Comparison of ENCODE assay signal across 16 cellular contexts in genomic region chr9:16866542-16866941, GRCh38. TPM values are rescaled to one million over a fixed set of nuclear protein-coding genes. Genes with fewer than 3 reads are reported as not detected.
A peak's percentile ranks its signal among the peaks of the same experiment; 100 is the strongest.
DNase-seq lines count a peak whose midpoint lies in the region; ATAC-seq and TF ChIP-seq lines count a peak whose summit lies in the region.
"Had no signal": no experiment of that assay in that cellular context is flagged by ENCODE, and none has a peak within 500 bp of the region (broad histone marks: within the 10 kb centered on the region; RNA-seq: fewer than 3 reads in every experiment).

No MANE protein-coding gene starts in this region.

- 63 to 69% methylated on average over 1 of the region's 1 CpG for WGBS in transverse colon (ENCODE audit: low coverage in 1 of 2), 2 donors
- 71 to 78% methylated on average over 1 of the region's 1 CpG for WGBS in upper lobe of left lung, 2 donors

- H3K4me1 ChIP-seq in muscle layer of colon (ENCODE audit: insufficient read depth, low read length) (peaks cover 30% of the 10 kb centered on the region), transverse colon (peaks cover 3 to 24% (median 8%) of the 10 kb centered on the region in 4 donors), upper lobe of left lung (peaks cover 7 to 18% (median 10%) of the 10 kb centered on the region in 4 donors)

- H3K4me3 Mint-ChIP-seq in activated CD4-positive, alpha-beta memory T cell treated with anti-CD3 and anti-CD28 coated beads, Interleukin-2, amount 10 ng/mL, durations not matched to agents 7 days and 5 days: no peak overlapping the region
- H3K4me3 Mint-ChIP-seq: T-helper 2 cell treated with Interferon-gamma antibody and Interleukin-4, amounts not matched to agents 5 μg/mL and 100 μg/mL, for 36 hours had no signal

- DNase-seq in NCI-H2227 treated with DMSO at 0.1 percent for 48 hours (lab: John Stamatoyannopoulos, UW) (peak; percentile 17), NCI-H2227 (lab: John Stamatoyannopoulos, UW; ENCODE audit: unreplicated experiment) (no peak), cardiac fibroblast (ENCODE audit: low read depth in 2 of 2) (peak; percentile 37 to 72), transverse colon (no peak), upper lobe of left lung (no peak)
- no peak for DNase-seq in activated naive CD4-positive, alpha-beta T cell treated with Interleukin-2 at 50 U/mL for 16 hours
- no peak for DNase-seq in activated CD4-positive, alpha-beta memory T cell treated with anti-CD3 and anti-CD28 coated beads, Interleukin-2, amount 10 ng/mL, durations not matched to agents 7 days and 5 days
- DNase-seq: activated CD4-positive, alpha-beta T cell treated with anti-CD3 and anti-CD28 coated beads, Interleukin-2, amount 50 U/mL, for 1 hour; effector memory CD4-positive, alpha-beta T cell; head of caudate nucleus; NCI-H1417; NCI-H748 treated with DMSO at 0.1 percent for 48 hours had no signal

- H3K27me3 ChIP-seq in muscle layer of colon (ENCODE audit: control insufficient read depth in 1 of 2, insufficient read depth in 2 of 2, low read length in 2 of 2) (no peaks in the 10 kb centered on the region), transverse colon (peaks cover 33% of the 10 kb centered on the region), upper lobe of left lung (peaks cover 0 to 6% (median 0%) of the 10 kb centered on the region in 4 donors)
- H3K27me3 ChIP-seq: suprapubic skin had no signal

- H3K9me3 Mint-ChIP-seq in activated CD4-positive, alpha-beta memory T cell treated with anti-CD3 and anti-CD28 coated beads, Interleukin-2, amount 10 ng/mL, durations not matched to agents 7 days and 5 days: peaks cover under 1% of the 10 kb centered on the region
- H3K9me3 Mint-ChIP-seq: T-helper 2 cell treated with Interferon-gamma antibody and Interleukin-4, amounts not matched to agents 5 μg/mL and 100 μg/mL, for 36 hours had no signal

- ATAC-seq in upper lobe of left lung (ENCODE audit: low FRiP score in 2 of 2): no peak

- TF ChIP-seq EP300 in transverse colon (IDR thresholded peaks at IDR 0.05; ENCODE audit: low read depth) (no peak), upper lobe of left lung (IDR thresholded peaks at IDR 0.05) (no peak)

- H3K9me3 ChIP-seq in muscle layer of colon (ENCODE audit: low read length) (no peaks in the 10 kb centered on the region), transverse colon (no peaks in the 10 kb centered on the region), upper lobe of left lung (no peaks in the 10 kb centered on the region)
- H3K9me3 ChIP-seq: suprapubic skin had no signal

- POLR2A ChIA-PET in activated CD4-positive, alpha-beta memory T cell treated with anti-CD3 and anti-CD28 coated beads, Interleukin-2, amount 10 ng/mL, durations not matched to agents 7 days and 5 days (lab: Charles Lee): no interaction called here

- no peak for TF ChIP-seq CTCF in cardiac fibroblast (IDR thresholded peaks at IDR 0.05; ENCODE audit: low read depth, low read length)
- TF ChIP-seq CTCF in transverse colon (IDR thresholded peaks at IDR 0.05): no peak
- no peak for TF ChIP-seq CTCF in upper lobe of left lung (IDR thresholded peaks at IDR 0.05)

- H3K27me3 Mint-ChIP-seq in activated CD4-positive, alpha-beta memory T cell treated with anti-CD3 and anti-CD28 coated beads, Interleukin-2, amount 10 ng/mL, durations not matched to agents 7 days and 5 days: peaks cover 22% of the 10 kb centered on the region

- intact Hi-C loops in transverse colon (cut with DNase I; ENCODE audit: low total_unique reads): loop anchor here (10.0 kb wide), 1 partner anchor 142 kb away; no protein-coding TSS in a partner anchor

- H3K4me1 Mint-ChIP-seq in activated CD4-positive, alpha-beta memory T cell treated with anti-CD3 and anti-CD28 coated beads, Interleukin-2, amount 10 ng/mL, durations not matched to agents 7 days and 5 days: no peaks in the 10 kb centered on the region

- H3K36me3 ChIP-seq in muscle layer of colon (ENCODE audit: insufficient read depth, low read length): no peaks in the 10 kb centered on the region
- H3K36me3 ChIP-seq in transverse colon: no peaks in the 10 kb centered on the region
- H3K36me3 ChIP-seq in upper lobe of left lung: no peaks in the 10 kb centered on the region
- H3K36me3 ChIP-seq: suprapubic skin had no signal

- CTCF ChIA-PET in activated CD4-positive, alpha-beta memory T cell treated with anti-CD3 and anti-CD28 coated beads, Interleukin-2, amount 10 ng/mL, durations not matched to agents 7 days and 5 days (lab: Charles Lee): no interaction called here

- in situ Hi-C loops in transverse colon (cut with MboI; ENCODE audit: low pct_ligation_motif_present in 1 of 4, low pct_unique_long_range_greater_than_20kb in 1 of 4, low sequenced_read_pairs in 3 of 4): loop anchor here in 1 of 4 donors (10.0 kb wide), 1 partner anchor 132 kb away; no protein-coding TSS in a partner anchor

- H3K4me3 ChIP-seq in cardiac fibroblast (replicated peaks in 1 of 2; ENCODE audit: low read depth in 2 of 2, low read length in 2 of 2): no peak overlapping the region
- no peak overlapping the region for H3K4me3 ChIP-seq in muscle layer of colon (ENCODE audit: low read depth in 1 of 2, low read length in 2 of 2)
- no peak overlapping the region for H3K4me3 ChIP-seq in transverse colon
- no peak overlapping the region for H3K4me3 ChIP-seq in upper lobe of left lung
- H3K4me3 ChIP-seq: suprapubic skin had no signal

- H3K27ac ChIP-seq in muscle layer of colon (ENCODE audit: low read depth, low read length) (peak overlapping the region; percentile 46), transverse colon (peak overlapping the region; percentile 82 to 93 (median 90)), upper lobe of left lung (peak overlapping the region in 1 of 4 donors; percentile 55)
- H3K27ac ChIP-seq: RWPE1 had no signal

- H3K27ac Mint-ChIP-seq in activated CD4-positive, alpha-beta memory T cell treated with anti-CD3 and anti-CD28 coated beads, Interleukin-2, amount 10 ng/mL, durations not matched to agents 7 days and 5 days: no peak overlapping the region
- H3K27ac Mint-ChIP-seq: T-helper 2 cell treated with Interferon-gamma antibody and Interleukin-4, amounts not matched to agents 5 μg/mL and 100 μg/mL, for 36 hours had no signal

- H3K9ac ChIP-seq in muscle layer of colon (ENCODE audit: low read length): no peak overlapping the region

- TF ChIP-seq POLR2A in transverse colon (IDR thresholded peaks at IDR 0.05) (no peak), upper lobe of left lung (IDR thresholded peaks at IDR 0.05) (no peak)

- H3K36me3 Mint-ChIP-seq in activated CD4-positive, alpha-beta memory T cell treated with anti-CD3 and anti-CD28 coated beads, Interleukin-2, amount 10 ng/mL, durations not matched to agents 7 days and 5 days (ENCODE audit: low read depth): no peaks in the 10 kb centered on the region

RNA-seq across cellular contexts. Expression of gene BNC2, which starts 3.9 kb away (rescaled TPM):
- total RNA-seq in transverse colon: 10 to 100 TPM; 20.5 to 55.4 (median 26.2) TPM
- total RNA-seq in upper lobe of left lung: 10 to 100 TPM in 4 of 6 donors, 1 to 10 TPM in 2; 4.6 to 21.7 (median 10.7) TPM
- not detected for total RNA-seq in activated CD4-positive, alpha-beta memory T cell treated with anti-CD3 and anti-CD28 coated beads, Interleukin-2, amount 10 ng/mL, durations not matched to agents 7 days and 5 days

Comparison
In these comparisons a context has a peak if more than half of its experiments do, and no peak if none do; other contexts are left out.
1. DNase-seq: peak in NCI-H2227 treated with DMSO at 0.1 percent for 48 hours (single experiment) and cardiac fibroblast (2 of 2); none in NCI-H2227 (single experiment), transverse colon (single experiment), upper lobe of left lung (0 of 2), activated naive CD4-positive, alpha-beta T cell treated with Interleukin-2 at 50 U/mL for 16 hours (single experiment) and activated CD4-positive, alpha-beta memory T cell treated with anti-CD3 and anti-CD28 coated beads, Interleukin-2, amount 10 ng/mL, durations not matched to agents 7 days and 5 days (single experiment).
2. RNA of gene BNC2, which starts 3.9 kb away (total RNA-seq): 20.5 to 55.4 TPM in transverse colon and 4.6 to 21.7 TPM in upper lobe of left lung; not detected in activated CD4-positive, alpha-beta memory T cell treated with anti-CD3 and anti-CD28 coated beads, Interleukin-2, amount 10 ng/mL, durations not matched to agents 7 days and 5 days; every median in the first group is over 4 times any median in the second.